In genomic region chr1:23370270-23370743, GRCh38 we compare ENCODE assay signal across 8 cellular contexts. TPM values are rescaled to one million over a fixed set of nuclear protein-coding genes. Genes with fewer than 3 reads are reported as not detected.
A peak's percentile ranks its signal among the peaks of the same experiment; 100 is the strongest.
DNase-seq lines count a peak whose midpoint lies in the region; ATAC-seq and TF ChIP-seq lines count a peak whose summit lies in the region.

No MANE protein-coding gene starts in this region.

- POLR2A ChIA-PET in activated CD4-positive, alpha-beta memory T cell treated with anti-CD3 and anti-CD28 coated beads, Interleukin-2, amount 10 ng/mL, durations not matched to agents 7 days and 5 days (lab: Charles Lee), result interaction anchor here (3.6 kb wide), 1 partner anchor 25 kb away, joined by 60 read pairs; the partner anchor contains the start of gene HNRNPR

- H3K9me3 Mint-ChIP-seq in activated CD4-positive, alpha-beta memory T cell treated with anti-CD3 and anti-CD28 coated beads, Interleukin-2, amount 10 ng/mL, durations not matched to agents 7 days and 5 days, result peaks cover 10% of the 10 kb centered on the region

- no peak for ATAC-seq in HG02571 (IDR thresholded peaks at IDR 0.05; ENCODE audit: unreplicated experiment)
- ATAC-seq in HG02973 (IDR thresholded peaks at IDR 0.05; ENCODE audit: unreplicated experiment), result no peak

- DNase-seq in HK-2 (ENCODE audit: unreplicated experiment) (peak; percentile 14), foreskin fibroblast (peak in 1 of 2 donors; percentile 30), germinal center (ENCODE audit: low spot score) (no peak)
- DNase-seq in activated CD4-positive, alpha-beta memory T cell treated with anti-CD3 and anti-CD28 coated beads, Interleukin-2, amount 10 ng/mL, durations not matched to agents 7 days and 5 days, result no peak
- DNase-seq in stimulated activated CD4-positive, alpha-beta T cell treated with anti-CD3 and anti-CD28 coated beads, Interleukin-4, amount 100 ng/mL, for 24 hours, result no peak

- H3K36me3 Mint-ChIP-seq in activated CD4-positive, alpha-beta memory T cell treated with anti-CD3 and anti-CD28 coated beads, Interleukin-2, amount 10 ng/mL, durations not matched to agents 7 days and 5 days (ENCODE audit: low read depth), result peaks cover 26% of the 10 kb centered on the region

- TF ChIP-seq CTCF in foreskin fibroblast (IDR thresholded peaks at IDR 0.05; ENCODE audit: low read depth, low read length), result no peak

- peaks cover 31% of the 10 kb centered on the region for H3K4me1 Mint-ChIP-seq in activated CD4-positive, alpha-beta memory T cell treated with anti-CD3 and anti-CD28 coated beads, Interleukin-2, amount 10 ng/mL, durations not matched to agents 7 days and 5 days

- H3K27ac Mint-ChIP-seq in activated CD4-positive, alpha-beta memory T cell treated with anti-CD3 and anti-CD28 coated beads, Interleukin-2, amount 10 ng/mL, durations not matched to agents 7 days and 5 days, result no peak overlapping the region

- peak overlapping the region; percentile 98 for H3K4me3 Mint-ChIP-seq in activated CD4-positive, alpha-beta memory T cell treated with anti-CD3 and anti-CD28 coated beads, Interleukin-2, amount 10 ng/mL, durations not matched to agents 7 days and 5 days

- peak overlapping the region; percentile 85 to 99 for H3K4me3 ChIP-seq in foreskin fibroblast (ENCODE audit: low read depth in 1 of 2, low read length in 2 of 2)
- H3K4me3 ChIP-seq in skin epidermis, result peak overlapping the region in 5 of 7 experiments; percentile 75 to 92 (median 85)

- peak overlapping the region in 20 of 21 experiments; percentile 57 to 99 (median 97) for H3K27ac ChIP-seq in skin epidermis

- CTCF ChIA-PET in activated CD4-positive, alpha-beta memory T cell treated with anti-CD3 and anti-CD28 coated beads, Interleukin-2, amount 10 ng/mL, durations not matched to agents 7 days and 5 days (lab: Charles Lee), result interaction anchor here (0.8 kb wide), 1 partner anchor 26 kb away, joined by 3 read pairs; the partner anchor contains the start of gene HNRNPR

- no peaks in the 10 kb centered on the region for H3K27me3 Mint-ChIP-seq in activated CD4-positive, alpha-beta memory T cell treated with anti-CD3 and anti-CD28 coated beads, Interleukin-2, amount 10 ng/mL, durations not matched to agents 7 days and 5 days

RNA-seq across cellular contexts. Expression of gene ZNF436, which starts 0.7 kb away (rescaled TPM):
- 1 to 10 TPM; 6.1 to 6.8 TPM for total RNA-seq in activated CD4-positive, alpha-beta memory T cell treated with anti-CD3 and anti-CD28 coated beads, Interleukin-2, amount 10 ng/mL, durations not matched to agents 7 days and 5 days

RNA-seq across cellular contexts. Expression of gene HNRNPR, which starts 26.2 kb away (rescaled TPM):
- 100 to 1,000 TPM; 175 to 179 TPM for total RNA-seq in activated CD4-positive, alpha-beta memory T cell treated with anti-CD3 and anti-CD28 coated beads, Interleukin-2, amount 10 ng/mL, durations not matched to agents 7 days and 5 days

RNA-seq across cellular contexts. Expression of gene TCEA3, which starts 54.2 kb away (rescaled TPM):
- 1 to 10 TPM; 1.2 to 1.7 TPM for total RNA-seq in activated CD4-positive, alpha-beta memory T cell treated with anti-CD3 and anti-CD28 coated beads, Interleukin-2, amount 10 ng/mL, durations not matched to agents 7 days and 5 days
